Comparison of ENCODE assay signal across 8 cellular contexts in the genomic region with DNA sequence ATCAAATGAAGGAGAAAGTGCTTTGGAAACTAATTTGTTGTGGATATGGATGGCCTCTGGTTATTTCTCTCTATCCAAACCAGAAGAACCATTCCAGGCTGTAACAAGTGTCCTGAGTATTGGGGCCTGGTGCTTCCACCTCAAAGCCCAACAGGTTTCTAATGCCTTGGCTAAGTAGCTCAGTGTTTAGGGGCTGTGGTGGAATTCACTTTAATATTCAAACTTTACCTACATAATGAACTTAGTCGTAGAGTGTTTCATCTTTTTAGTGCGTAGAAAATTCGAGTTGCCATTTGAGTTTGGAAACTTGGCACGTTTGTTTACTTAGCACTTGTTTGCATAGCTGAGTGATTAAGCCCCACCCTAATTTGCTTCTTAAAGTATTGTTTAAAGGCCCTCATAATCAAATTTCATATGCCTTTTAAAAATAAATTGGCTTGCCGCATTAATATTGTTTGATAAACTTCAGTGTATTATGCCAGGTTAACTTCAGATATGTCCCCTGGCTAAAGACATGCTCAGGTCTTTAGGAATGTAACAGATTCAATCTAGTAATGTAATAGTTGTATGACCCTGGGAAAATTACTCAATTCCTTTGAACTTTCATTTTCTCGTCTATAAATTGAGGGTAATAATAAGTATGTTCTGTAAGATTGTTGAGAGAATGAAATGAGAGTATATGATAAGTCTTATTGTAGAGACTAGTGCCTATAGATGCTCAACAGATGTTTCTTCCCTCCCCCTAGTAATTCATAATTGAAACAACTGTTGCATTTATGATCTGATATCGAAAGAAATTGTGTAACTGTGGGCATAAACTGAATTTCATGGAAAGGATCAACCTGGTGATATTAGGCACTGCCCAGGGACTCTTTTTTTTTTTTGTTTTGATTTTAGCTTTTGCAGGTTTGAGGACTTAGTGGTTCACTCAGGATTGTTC. TPM values are rescaled to one million over a fixed set of nuclear protein-coding genes. Genes with fewer than 3 reads are reported as not detected.
DNase-seq lines count a peak whose midpoint lies in the region; ATAC-seq and TF ChIP-seq lines count a peak whose summit lies in the region.

No MANE protein-coding gene starts in this region.

- POLR2A ChIA-PET in HEK293 (lab: Yijun Ruan, JAX): interaction anchor here (0.6 to 1.2 kb wide), 3 partner anchors 17 to 312 kb away, joined by 3 to 4 read pairs (median 3); partner anchors contain the start of gene CLSPN
- POLR2A ChIA-PET in activated CD4-positive, alpha-beta memory T cell treated with anti-CD3 and anti-CD28 coated beads for 36 hours (lab: Charles Lee): no interaction called here

- peak overlapping the region; percentile 86 for H3K4me3 Mint-ChIP-seq in activated CD4-positive, alpha-beta memory T cell treated with anti-CD3 and anti-CD28 coated beads for 36 hours
- H3K4me3 Mint-ChIP-seq in stimulated activated effector memory CD8-positive, alpha-beta T cell treated with anti-CD3 and anti-CD28 coated beads, Interleukin-12 subunit alpha, Interleukin-12 subunit beta, amount 100 ng/mL, for 72 hours: peak overlapping the region; percentile 83

- H3K27ac Mint-ChIP-seq in activated CD4-positive, alpha-beta memory T cell treated with anti-CD3 and anti-CD28 coated beads for 36 hours: peak overlapping the region; percentile 81
- H3K27ac Mint-ChIP-seq in stimulated activated effector memory CD8-positive, alpha-beta T cell treated with anti-CD3 and anti-CD28 coated beads, Interleukin-12 subunit alpha, Interleukin-12 subunit beta, amount 100 ng/mL, for 72 hours: peak overlapping the region; percentile 94

- H3K9me3 Mint-ChIP-seq in activated CD4-positive, alpha-beta memory T cell treated with anti-CD3 and anti-CD28 coated beads for 36 hours: no peaks in the 10 kb centered on the region
- no peaks in the 10 kb centered on the region for H3K9me3 Mint-ChIP-seq in stimulated activated effector memory CD8-positive, alpha-beta T cell treated with anti-CD3 and anti-CD28 coated beads, Interleukin-12 subunit alpha, Interleukin-12 subunit beta, amount 100 ng/mL, for 72 hours

- H3K36me3 Mint-ChIP-seq in activated CD4-positive, alpha-beta memory T cell treated with anti-CD3 and anti-CD28 coated beads for 36 hours: no peaks in the 10 kb centered on the region
- peaks cover 14% of the 10 kb centered on the region for H3K36me3 Mint-ChIP-seq in stimulated activated effector memory CD8-positive, alpha-beta T cell treated with anti-CD3 and anti-CD28 coated beads, Interleukin-12 subunit alpha, Interleukin-12 subunit beta, amount 100 ng/mL, for 72 hours

- H3K4me1 ChIP-seq in HEK293 (ENCODE audit: control insufficient read depth, insufficient read depth, low read length) (0 out of 2 replicates have a peak, but pooled peaks cover 3% of the 10 kb centered on the region), right atrium auricular region (peaks cover 0 to 28% of the 10 kb centered on the region in 2 donors)

- H3K36me3 ChIP-seq in HEK293 (ENCODE audit: control insufficient read depth in 2 of 2, insufficient read depth in 1 of 2, low read length in 2 of 2): no peaks in the 10 kb centered on the region; a peak in 1 of 3 replicates
- no peaks in the 10 kb centered on the region for H3K36me3 ChIP-seq in right atrium auricular region

- DNase-seq in activated CD4-positive, alpha-beta memory T cell treated with anti-CD3 and anti-CD28 coated beads for 36 hours: no peak
- DNase-seq in right atrium auricular region (ENCODE audit: low spot score) (no peak), GM10266 (ENCODE audit: extremely low spot score) (no peak), NCI-H1694 treated with DMSO at 0.1 percent for 48 hours (lab: John Stamatoyannopoulos, UW) (no peak), AG08396 (ENCODE audit: low spot score) (no peak)
- DNase-seq in stimulated activated effector memory CD8-positive, alpha-beta T cell treated with anti-CD3 and anti-CD28 coated beads, Interleukin-12 subunit alpha, Interleukin-12 subunit beta, amount 100 ng/mL, for 72 hours (ENCODE audit: low spot score in 2 of 2): no peak

- no peaks in the 10 kb centered on the region for H3K27me3 ChIP-seq in right atrium auricular region

- ATAC-seq in stimulated activated effector memory CD8-positive, alpha-beta T cell treated with anti-CD3 and anti-CD28 coated beads, Interleukin-12 subunit alpha, Interleukin-12 subunit beta, amount 100 ng/mL, for 72 hours: no peak
- no peak for ATAC-seq in HG02840 (IDR thresholded peaks at IDR 0.05; ENCODE audit: low FRiP score, unreplicated experiment)

- no peaks in the 10 kb centered on the region for H3K27me3 Mint-ChIP-seq in activated CD4-positive, alpha-beta memory T cell treated with anti-CD3 and anti-CD28 coated beads for 36 hours

- H3K27ac ChIP-seq in HEK293 (ENCODE audit: extremely low read depth, low read depth, low read length) (peak overlapping the region; percentile 82; the same call in 1 of the 2 replicates), right atrium auricular region (peak overlapping the region; percentile 93 to 96)

- intact Hi-C loops in activated CD4-positive, alpha-beta memory T cell treated with anti-CD3 and anti-CD28 coated beads for 36 hours (cut with micrococcal nuclease): loop anchor here (2.0 to 10.0 kb wide), 3 partner anchors 37 to 279 kb away; partner anchors contain the start of genes ADPRS and AGO3

- TF ChIP-seq CTCF in HEK293 (tag by site-specific recombination; IDR thresholded peaks at IDR 0.05) (no peak), right atrium auricular region (IDR thresholded peaks at IDR 0.05) (no peak), GM10266 (IDR thresholded peaks at IDR 0.05; ENCODE audit: control insufficient read depth, insufficient read depth, low read depth, missing control alignments) (no peak)

- CTCF ChIA-PET in HEK293 (lab: Yijun Ruan, JAX): interaction anchor here (0.6 kb wide), 1 partner anchor 37 kb away, joined by 3 read pairs; no protein-coding TSS in a partner anchor
- CTCF ChIA-PET in activated CD4-positive, alpha-beta memory T cell treated with anti-CD3 and anti-CD28 coated beads for 36 hours (lab: Charles Lee): no interaction called here

- H3K9me3 ChIP-seq in HEK293 (ENCODE audit: control insufficient read depth, insufficient read depth, low read depth, low read length) (no peaks in the 10 kb centered on the region), right atrium auricular region (no peaks in the 10 kb centered on the region)

- H3K4me3 ChIP-seq in HEK293 (ENCODE audit: low read depth, low read length) (peak overlapping the region; percentile 86), right atrium auricular region (peak overlapping the region; percentile 95)

- H3K4me1 Mint-ChIP-seq in activated CD4-positive, alpha-beta memory T cell treated with anti-CD3 and anti-CD28 coated beads for 36 hours (ENCODE audit: low read depth): peaks cover 35% of the 10 kb centered on the region
- H3K4me1 Mint-ChIP-seq in stimulated activated effector memory CD8-positive, alpha-beta T cell treated with anti-CD3 and anti-CD28 coated beads, Interleukin-12 subunit alpha, Interleukin-12 subunit beta, amount 100 ng/mL, for 72 hours: peaks cover 38% of the 10 kb centered on the region

TF ChIP-seq in HEK293, 187 proteins besides CTCF, POLR2A, EP300 and RAD21:
- TF ChIP-seq KLF1 (tag by site-specific recombination; IDR thresholded peaks at IDR 0.05): 0 out of 2 replicates have a peak, but pooled peaks have one; percentile 13
- TF ChIP-seq, protein P1, sequence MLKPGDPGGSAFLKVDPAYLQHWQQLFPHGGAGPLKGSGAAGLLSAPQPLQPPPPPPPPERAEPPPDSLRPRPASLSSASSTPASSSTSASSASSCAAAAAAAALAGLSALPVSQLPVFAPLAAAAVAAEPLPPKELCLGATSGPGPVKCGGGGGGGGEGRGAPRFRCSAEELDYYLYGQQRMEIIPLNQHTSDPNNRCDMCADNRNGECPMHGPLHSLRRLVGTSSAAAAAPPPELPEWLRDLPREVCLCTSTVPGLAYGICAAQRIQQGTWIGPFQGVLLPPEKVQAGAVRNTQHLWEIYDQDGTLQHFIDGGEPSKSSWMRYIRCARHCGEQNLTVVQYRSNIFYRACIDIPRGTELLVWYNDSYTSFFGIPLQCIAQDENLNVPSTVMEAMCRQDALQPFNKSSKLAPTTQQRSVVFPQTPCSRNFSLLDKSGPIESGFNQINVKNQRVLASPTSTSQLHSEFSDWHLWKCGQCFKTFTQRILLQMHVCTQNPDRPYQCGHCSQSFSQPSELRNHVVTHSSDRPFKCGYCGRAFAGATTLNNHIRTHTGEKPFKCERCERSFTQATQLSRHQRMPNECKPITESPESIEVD (tag by site-specific recombination; IDR thresholded peaks at IDR 0.05): peak; percentile 23; the same call in 1 of the 2 replicates
- TF ChIP-seq ZNF585B (tag by site-specific recombination; IDR thresholded peaks at IDR 0.05): no peak
- TF ChIP-seq SCRT1 (tag by site-specific recombination; IDR thresholded peaks at IDR 0.05; ENCODE audit: borderline replicate concordance): peak; percentile 92
- TF ChIP-seq ZNF335 (tag by site-specific recombination; conservative IDR thresholded peaks at IDR 0.05): 0 out of 2 replicates have a peak, but pooled peaks have one; percentile 3
- TF ChIP-seq SCRT2 (tag by site-specific recombination; IDR thresholded peaks at IDR 0.05): peak; percentile 94
- peak; percentile 79; the same call in 1 of the 2 replicates for TF ChIP-seq ZNF449 (tag by site-specific recombination; IDR thresholded peaks at IDR 0.05)
- no peak for TF ChIP-seq ZNF791 (tag by site-specific recombination; IDR thresholded peaks at IDR 0.05)
- TF ChIP-seq WT1 (tag by site-specific recombination; IDR thresholded peaks at IDR 0.05): no peak
- TF ChIP-seq ZNF600 (tag by site-specific recombination; IDR thresholded peaks at IDR 0.05): no peak; the same call in none of the 2 replicates
- TF ChIP-seq ZNF48 (tag by site-specific recombination; IDR thresholded peaks at IDR 0.05): no peak

RNA-seq across cellular contexts. Expression of gene AGO4, which starts 1.6 kb away (rescaled TPM):
- 1 to 10 TPM; 5.1 to 6.0 TPM for total RNA-seq in activated CD4-positive, alpha-beta memory T cell treated with anti-CD3 and anti-CD28 coated beads for 36 hours
- 10 to 100 TPM; 15.7 to 16.4 TPM for total RNA-seq in right atrium auricular region

RNA-seq across cellular contexts. Expression of gene CLSPN, which starts 39.6 kb away (rescaled TPM):
- 10 to 100 TPM; 49.9 to 55.1 TPM for total RNA-seq in activated CD4-positive, alpha-beta memory T cell treated with anti-CD3 and anti-CD28 coated beads for 36 hours
- total RNA-seq in right atrium auricular region: 1 to 10 TPM in 1 of 2 donors, under 1 TPM in 1; 0.08 to 1.1 TPM

Comparison
In these comparisons a context has a peak if more than half of its experiments do, and no peak if none do; other contexts are left out.
1. RNA of gene CLSPN, which starts 39.6 kb away (total RNA-seq): 49.9 to 55.1 TPM in activated CD4-positive, alpha-beta memory T cell treated with anti-CD3 and anti-CD28 coated beads for 36 hours; 0.08 to 1.1 TPM in right atrium auricular region; every median in the first group is over 10 times any median in the second.